Comparison of ENCODE assay signal across 6 cellular contexts in the genomic region with DNA sequence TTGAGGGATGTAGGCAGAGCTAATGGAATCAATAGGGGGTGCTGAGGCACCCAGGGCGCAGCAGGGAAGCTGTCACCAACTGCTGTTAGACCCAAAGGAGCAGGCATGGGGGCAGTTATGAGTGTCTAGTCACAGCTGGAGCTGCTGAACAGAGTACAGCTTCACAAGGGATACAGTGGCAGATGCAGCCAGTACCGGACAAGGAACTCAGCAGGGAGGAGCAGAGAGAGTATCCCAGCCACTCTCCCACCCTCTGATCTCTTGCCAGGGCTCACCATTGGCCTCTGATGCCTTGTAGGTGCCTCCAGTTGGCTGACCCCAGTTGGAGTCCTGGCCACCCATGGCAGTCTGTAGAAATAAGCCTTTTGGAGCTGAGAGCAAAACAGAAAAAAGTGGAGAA. TPM values are rescaled to one million over a fixed set of nuclear protein-coding genes. Genes with fewer than 3 reads are reported as not detected.
"Had no signal": no experiment of that assay in that cellular context is flagged by ENCODE, and none has a peak within 500 bp of the region (broad histone marks: within the 10 kb centered on the region; RNA-seq: fewer than 3 reads in every experiment).

No MANE protein-coding gene starts in this region.

- H3K4me1 ChIP-seq: HAP-1 had no signal

- DNase-seq: IMR-90 had no signal

- H2AFZ ChIP-seq: GM23338 had no signal

- H3K36me3 ChIP-seq: HAP-1 had no signal

- H3K9me3 ChIP-seq: HAP-1 had no signal

- H3K4me3 ChIP-seq: GM23338, HAP-1, K562 had no signal

- H3K4me2 ChIP-seq: GM23338 had no signal

- ATAC-seq: GM23338, HCT116, K562 had no signal

RNA-seq across cellular contexts. Expression of gene HSPB3, which starts 42.6 kb away (rescaled TPM):
- polyA plus RNA-seq: GM23338, H1 had no signal
